Comparison of ENCODE assay signal across 2 cellular contexts in genomic region chr1:176157995-176158394, GRCh38.
TF ChIP-seq lines count a peak whose summit lies in the region.

No MANE protein-coding gene starts in this region.

TF ChIP-seq in HCT116, 20 proteins besides CTCF, POLR2A, EP300 and RAD21 (continued from another document):
- peak; percentile 61; the same call in 1 of the 2 replicates for TF ChIP-seq CBX3 (IDR thresholded peaks at IDR 0.05; ENCODE audit: low read depth)

TF ChIP-seq in GM12878, 131 proteins besides CTCF, POLR2A, EP300 and RAD21:
- TF ChIP-seq CBX5 (IDR thresholded peaks at IDR 0.05; ENCODE audit: low read depth) (peak; percentile 96; the same call in 1 of the 2 replicates), MTA2 (IDR thresholded peaks at IDR 0.05; ENCODE audit: low read depth) (no peak), NBN (IDR thresholded peaks at IDR 0.05) (no peak), MTA3 (IDR thresholded peaks at IDR 0.05; ENCODE audit: borderline replicate concordance, low read length) (no peak)
